Comparison of ENCODE assay signal across 8 cellular contexts in genomic region chr16:21952793-21953540, GRCh38.
DNase-seq lines count a peak whose midpoint lies in the region; ATAC-seq and TF ChIP-seq lines count a peak whose summit lies in the region.

Gene UQCRC2 (plus strand): TSS chr16:21953361. CDS start chr16:21953424, 63 bp downstream.

- H3K36me3 ChIP-seq in OCI-LY3 (replicated peaks; ENCODE audit: low read depth, low read length), result peaks cover 12% of the 10 kb centered on the region

- peak within 1 kb of the TSS; percentile 88 for H2AFZ ChIP-seq in OCI-LY3 (ENCODE audit: low read depth, low read length)

- TF ChIP-seq CTCF in OCI-LY3 (IDR thresholded peaks at IDR 0.05; ENCODE audit: low read depth, low read length), result no peak

- peaks cover 60% of the 10 kb centered on the region for H3K79me2 ChIP-seq in OCI-LY3 (ENCODE audit: low read length)

- H4K20me1 ChIP-seq in OCI-LY3 (ENCODE audit: insufficient read depth, low read length), result peaks cover 6% of the 10 kb centered on the region

- H3K4me3 ChIP-seq in OCI-LY3 (ENCODE audit: low read length), result peak within 1 kb of the TSS; percentile 94

- H3K4me2 ChIP-seq in OCI-LY3 (ENCODE audit: low read length), result peak within 1 kb of the TSS; percentile 86

- peak; percentile 93 for DNase-seq in DMS 273 treated with DMSO at 0.1 percent for 48 hours (lab: John Stamatoyannopoulos, UW)
- DNase-seq in HuH-7.5 (ENCODE audit: low spot score), result peak; percentile 71
- DNase-seq in activated CD8-positive, alpha-beta memory T cell treated with anti-CD3 and anti-CD28 coated beads, Interleukin-2, amount 50 U/mL, for 48 hours, result peak; percentile 90
- DNase-seq in epidermal melanocyte (ENCODE audit: insufficient read length, low spot score), result peak; percentile 88
- DNase-seq in middle frontal gyrus (ENCODE audit: extremely low spot score, low spot score), result peak; percentile 87
- DNase-seq in stimulated activated CD8-positive, alpha-beta memory T cell treated with anti-CD3 and anti-CD28 coated beads, Interleukin-2, amount 100 ng/mL, for 1 hour (ENCODE audit: low read depth in 2 of 2), result peak; percentile 62 to 78

- ATAC-seq in GM21528 (IDR thresholded peaks at IDR 0.05; ENCODE audit: low FRiP score, unreplicated experiment), result peak; percentile 93

- no peaks in the 10 kb centered on the region for H3K27me3 ChIP-seq in OCI-LY3 (ENCODE audit: low read depth, low read length)

- peak within 1 kb of the TSS; percentile 62 for H3K27ac ChIP-seq in OCI-LY3 (ENCODE audit: low read length)

- H3K9ac ChIP-seq in OCI-LY3 (ENCODE audit: low read length), result peak within 1 kb of the TSS; percentile 88

- no peaks in the 10 kb centered on the region for H3K9me3 ChIP-seq in OCI-LY3 (ENCODE audit: insufficient read depth, low read length)

- peaks cover 23% of the 10 kb centered on the region for H3K4me1 ChIP-seq in OCI-LY3 (ENCODE audit: low read length)

Comparison
In these comparisons a context has a peak if more than half of its experiments do, and no peak if none do; other contexts are left out.
1. Peak in every context shown above with its lines: DNase-seq, ATAC-seq, H3K4me3 ChIP-seq and H3K27ac ChIP-seq.